26 cellular contexts compared by ENCODE assay signal in the genomic region with DNA sequence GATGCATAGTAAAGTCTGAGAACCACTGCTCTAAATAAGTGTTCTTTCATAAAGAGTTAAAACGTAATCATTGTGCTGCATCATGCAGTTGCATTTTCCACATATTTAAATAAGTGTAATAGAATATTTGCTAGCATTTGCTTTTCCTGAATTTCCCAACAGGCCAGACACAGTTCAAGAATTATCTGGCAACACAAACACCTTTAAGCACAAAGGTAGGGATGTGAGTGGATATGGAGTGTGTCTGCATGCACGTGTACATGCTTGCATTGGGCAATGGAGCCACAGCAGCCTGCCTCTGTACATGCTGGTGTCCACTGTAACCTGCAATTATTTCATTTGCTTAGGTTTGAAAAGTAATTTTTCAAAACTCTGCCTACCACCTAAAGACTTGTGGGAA.
"Had no signal": no experiment of that assay in that cellular context is flagged by ENCODE, and none has a peak within 500 bp of the region (broad histone marks: within the 10 kb centered on the region; RNA-seq: fewer than 3 reads in every experiment).

No MANE protein-coding gene starts in this region.

- H3K9me3 ChIP-seq: left lung, mucosa of descending colon, pancreas, prostate gland, tibial nerve, upper lobe of left lung, vagina had no signal

- H3K36me3 ChIP-seq: left lung, pancreas, prostate gland, tibial nerve, upper lobe of left lung, vagina had no signal

- H3K27me3 ChIP-seq: left lung, pancreas, tibial nerve, upper lobe of left lung, vagina had no signal

- H3K27me3 Mint-ChIP-seq: naive thymus-derived CD4-positive, alpha-beta T cell; stimulated activated memory B cell treated with anti-CD40 and anti-IgM and Interleukin-4, amounts not matched to agents 10 μg/mL and 1 μg/mL and 100 μg/mL, for 72 hours; stimulated activated naive CD8-positive, alpha-beta T cell treated with anti-CD3 and anti-CD28 coated beads, Interleukin-15, amount 100 ng/mL, for 72 hours had no signal

- H3K27ac ChIP-seq: left lung, pancreas, prostate gland, tibial nerve, upper lobe of left lung, vagina had no signal

- H3K4me3 ChIP-seq: left lung, lung, mucosa of descending colon, pancreas, prostate gland, smooth muscle cell, tibial nerve, upper lobe of left lung, vagina had no signal

- H3K36me3 Mint-ChIP-seq: natural killer cell treated with Interleukin-12 subunit alpha and Interleukin-12 subunit beta and Interleukin-15 and Interleukin-18, amount 100 ng/mL, for 72 hours; stimulated activated memory B cell treated with anti-CD40 and anti-IgM and Interleukin-4, amounts not matched to agents 10 μg/mL and 1 μg/mL and 100 μg/mL, for 72 hours had no signal

- DNase-seq: hippocampal formation; kidney glomerular epithelial cell; left cardiac atrium; left lung; midbrain; mucosa of descending colon; naive thymus-derived CD4-positive, alpha-beta T cell; pancreas; posterior cingulate gyrus; retina; right cardiac atrium; stimulated activated CD4-positive, alpha-beta T cell treated with anti-CD3 and anti-CD28 coated beads, Interleukin-1b, Interleukin-23, amount 100 ng/mL, for 48 hours; stimulated activated CD4-positive, alpha-beta T cell treated with anti-CD3 and anti-CD28 coated beads, Interleukin-2, amount 100 ng/mL, for 48 hours; stimulated activated CD4-positive, alpha-beta T cell treated with anti-CD3 and anti-CD28 coated beads, Interleukin-4, amount 100 ng/mL, for 4 hours; stimulated activated CD8-positive, alpha-beta memory T cell treated with anti-CD3 and anti-CD28 coated beads, Interleukin-4, amount 100 ng/mL, for 48 hours; stimulated activated naive CD4-positive, alpha-beta T cell treated with Interleukin-2 at 50 U/mL for 16 hours; stimulated activated naive CD8-positive, alpha-beta T cell treated with anti-CD3 and anti-CD28 coated beads, Interleukin-15, amount 100 ng/mL, for 72 hours; substantia nigra; upper lobe of left lung had no signal

- H3K4me2 ChIP-seq: smooth muscle cell had no signal

- H3K4me1 ChIP-seq: left lung, pancreas, upper lobe of left lung, vagina had no signal

- H3K27ac Mint-ChIP-seq: naive thymus-derived CD4-positive, alpha-beta T cell; natural killer cell treated with Interleukin-12 subunit alpha and Interleukin-12 subunit beta and Interleukin-15 and Interleukin-18, amount 100 ng/mL, for 72 hours; stimulated activated memory B cell treated with anti-CD40 and anti-IgM and Interleukin-4, amounts not matched to agents 10 μg/mL and 1 μg/mL and 100 μg/mL, for 72 hours; stimulated activated naive CD8-positive, alpha-beta T cell treated with anti-CD3 and anti-CD28 coated beads, Interleukin-15, amount 100 ng/mL, for 72 hours had no signal

- H3K9me3 Mint-ChIP-seq: natural killer cell treated with Interleukin-12 subunit alpha and Interleukin-12 subunit beta and Interleukin-15 and Interleukin-18, amount 100 ng/mL, for 72 hours; stimulated activated naive CD8-positive, alpha-beta T cell treated with anti-CD3 and anti-CD28 coated beads, Interleukin-15, amount 100 ng/mL, for 72 hours had no signal

- H3K4me3 Mint-ChIP-seq: naive thymus-derived CD4-positive, alpha-beta T cell; natural killer cell treated with Interleukin-12 subunit alpha and Interleukin-12 subunit beta and Interleukin-15 and Interleukin-18, amount 100 ng/mL, for 72 hours; stimulated activated memory B cell treated with anti-CD40 and anti-IgM and Interleukin-4, amounts not matched to agents 10 μg/mL and 1 μg/mL and 100 μg/mL, for 72 hours; stimulated activated naive CD8-positive, alpha-beta T cell treated with anti-CD3 and anti-CD28 coated beads, Interleukin-15, amount 100 ng/mL, for 72 hours had no signal

- ATAC-seq: left cardiac atrium; left lung; mucosa of descending colon; naive thymus-derived CD4-positive, alpha-beta T cell; natural killer cell treated with Interleukin-12 subunit alpha and Interleukin-12 subunit beta and Interleukin-15 and Interleukin-18, amount 100 ng/mL, for 72 hours; pancreas; right cardiac atrium; stimulated activated memory B cell treated with anti-CD40 and anti-IgM and Interleukin-4, amounts not matched to agents 10 μg/mL and 1 μg/mL and 100 μg/mL, for 72 hours; stimulated activated naive CD8-positive, alpha-beta T cell treated with anti-CD3 and anti-CD28 coated beads, Interleukin-15, amount 100 ng/mL, for 72 hours had no signal

- H3K4me1 Mint-ChIP-seq: naive thymus-derived CD4-positive, alpha-beta T cell; stimulated activated memory B cell treated with anti-CD40 and anti-IgM and Interleukin-4, amounts not matched to agents 10 μg/mL and 1 μg/mL and 100 μg/mL, for 72 hours; stimulated activated naive CD8-positive, alpha-beta T cell treated with anti-CD3 and anti-CD28 coated beads, Interleukin-15, amount 100 ng/mL, for 72 hours had no signal
